ENCODE assay signal across 8 cellular contexts in genomic region chr11:70483077-70483861, GRCh38.
A peak's percentile ranks its signal among the peaks of the same experiment; 100 is the strongest.
DNase-seq lines count a peak whose midpoint lies in the region; ATAC-seq and TF ChIP-seq lines count a peak whose summit lies in the region.

No MANE protein-coding gene starts in this region.

- intact Hi-C loops in esophagus squamous epithelium (cut with DNase I) = no loop called here

- no peak for ATAC-seq in GM18511 (IDR thresholded peaks at IDR 0.05; ENCODE audit: unreplicated experiment)

- in situ Hi-C loops in GM13976 (cut with MboI; ENCODE audit: low sequenced_read_pairs, unreplicated experiment) = no loop called here

- H3K36me3 ChIP-seq in rectal smooth muscle tissue (ENCODE audit: control insufficient read depth, insufficient read depth, low read length) (peaks cover 2% of the 10 kb centered on the region), esophagus squamous epithelium (no peaks in the 10 kb centered on the region)

- WGBS in esophagus squamous epithelium, 2 donors = 70 to 86% methylated on average over 7 to 9 of the region's 9 CpGs

- TF ChIP-seq CTCF in GM13976 (IDR thresholded peaks at IDR 0.05; ENCODE audit: borderline replicate concordance, control extremely low read depth, extremely low read depth, insufficient read depth, missing control alignments) (peak; percentile 31), esophagus squamous epithelium (IDR thresholded peaks at IDR 0.05) (no peak)

- no peak overlapping the region for H3K9ac ChIP-seq in rectal smooth muscle tissue (ENCODE audit: low read length)

- H3K4me1 ChIP-seq in rectal smooth muscle tissue (ENCODE audit: control insufficient read depth, insufficient read depth, low read length) (peaks cover 7% of the 10 kb centered on the region), esophagus squamous epithelium (no peaks in the 10 kb centered on the region)

- DNase-seq in GM13976 (ENCODE audit: low spot score) (peak; percentile 72), NOMO-1 treated with DMSO at 0.1 percent for 48 hours (lab: John Stamatoyannopoulos, UW; ENCODE audit: unreplicated experiment) (peak; percentile 82), fibroblast of gingiva (ENCODE audit: low read depth) (peak; percentile 17), globus pallidus (ENCODE audit: low spot score) (no peak), esophagus squamous epithelium (lab: John Stamatoyannopoulos, UW) (no peak)
- DNase-seq in activated T-cell treated with anti-CD3 and anti-CD28 coated beads, Interleukin-2, amount 50 U/mL, for 1 hour = no peak

- no peaks in the 10 kb centered on the region for H3K9me3 ChIP-seq in esophagus squamous epithelium

- TF ChIP-seq POLR2A in esophagus squamous epithelium (IDR thresholded peaks at IDR 0.05) = no peak

- H3K27me3 ChIP-seq in rectal smooth muscle tissue (ENCODE audit: control insufficient read depth, insufficient read depth, low read length) (no peaks in the 10 kb centered on the region), esophagus squamous epithelium (no peaks in the 10 kb centered on the region)

- H3K27ac ChIP-seq in rectal smooth muscle tissue (ENCODE audit: low read depth, low read length) (peak overlapping the region; percentile 44), esophagus squamous epithelium (no peak overlapping the region)

- H3K4me3 ChIP-seq in rectal smooth muscle tissue (ENCODE audit: low read length) (no peak overlapping the region), esophagus squamous epithelium (no peak overlapping the region)

Comparison
In these comparisons a context has a peak if more than half of its experiments do, and no peak if none do; other contexts are left out.
1. DNase-seq: peak in GM13976 (single experiment), NOMO-1 treated with DMSO at 0.1 percent for 48 hours (single experiment) and fibroblast of gingiva (single experiment); none in globus pallidus (single experiment), esophagus squamous epithelium (single experiment) and activated T-cell treated with anti-CD3 and anti-CD28 coated beads, Interleukin-2, amount 50 U/mL, for 1 hour (single experiment).